ENCODE assay signal across 1 cellular context in the genomic region with DNA sequence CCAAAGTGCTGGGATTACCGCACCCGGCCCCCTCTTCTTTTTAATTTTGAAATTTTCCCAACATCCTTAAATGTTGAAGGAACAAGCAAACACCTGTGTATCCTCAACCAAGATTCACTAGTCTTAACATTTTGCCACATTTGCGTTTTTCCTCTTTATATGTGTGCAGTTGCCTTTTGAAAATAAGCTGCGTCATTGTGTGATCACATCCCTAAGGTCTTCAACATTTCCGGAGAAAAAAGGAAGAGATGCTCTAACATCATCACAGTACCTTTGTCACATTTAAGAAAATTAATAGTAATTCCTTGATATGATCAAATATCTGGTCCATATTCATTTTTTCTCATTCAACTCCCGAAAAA.
TF ChIP-seq lines count a peak whose summit lies in the region.

No MANE protein-coding gene starts in this region.

TF ChIP-seq in K562, 482 proteins besides CTCF, POLR2A, EP300 and RAD21:
- TF ChIP-seq ETV1 (tag; conservative IDR thresholded peaks at IDR 0.05; ENCODE audit: low read depth) (peak; percentile 40; the same call in 1 of the 2 replicates), ARID1B (IDR thresholded peaks at IDR 0.05) (0 out of 2 replicates have a peak, but pooled peaks have one; percentile 28), ATF1 (CRISPR knock-in tag; IDR thresholded peaks at IDR 0.05) (no peak), ATF1 (tag; IDR thresholded peaks at IDR 0.05) (0 out of 2 replicates have a peak, but pooled peaks have one; percentile 31), C11orf30 (IDR thresholded peaks at IDR 0.05; ENCODE audit: low read depth) (peak; percentile 96), AFF1 (IDR thresholded peaks at IDR 0.05; ENCODE audit: low read depth in 1 of 2, partially characterized antibody in 2 of 2) (peak in 1 of 2 experiments; percentile 22), ZNF197 (CRISPR knock-in tag; IDR thresholded peaks at IDR 0.05; ENCODE audit: low read depth) (0 out of 2 replicates have a peak, but pooled peaks have one; percentile 6), GTF2E2 (tag; IDR thresholded peaks at IDR 0.05) (0 out of 2 replicates have a peak, but pooled peaks have one; percentile 51), HLTF (IDR thresholded peaks at IDR 0.05) (no peak), NUFIP1 (IDR thresholded peaks at IDR 0.05; ENCODE audit: partially characterized antibody) (peak; percentile 10), ZBTB33 (CRISPR knock-in tag; IDR thresholded peaks at IDR 0.05) (no peak), NCOA6 (IDR thresholded peaks at IDR 0.05) (no peak), EP400 (IDR thresholded peaks at IDR 0.05) (peak; percentile 38; the same call in 1 of the 2 replicates), ZNF766 (CRISPR knock-in tag; conservative IDR thresholded peaks at IDR 0.05) (0 out of 2 replicates have a peak, but pooled peaks have one; percentile 10), JUND (IDR thresholded peaks at IDR 0.05; ENCODE audit: borderline replicate concordance, low read depth, low read length) (peak; percentile 31; the same call in 1 of the 2 replicates), JUND (tag; IDR thresholded peaks at IDR 0.05; ENCODE audit: borderline replicate concordance, low read depth, low read length) (peak; percentile 40; the same call in 1 of the 3 replicates), NFE2L1 (tag; IDR thresholded peaks at IDR 0.05; ENCODE audit: borderline replicate concordance, low read depth) (peak; percentile 90), GABPA (tag; conservative IDR thresholded peaks at IDR 0.05; ENCODE audit: low read depth) (peak; percentile 49; the same call in 1 of the 2 replicates), KLF10 (CRISPR knock-in tag; IDR thresholded peaks at IDR 0.05) (no peak), ZNF592 (IDR thresholded peaks at IDR 0.05) (peak; percentile 91), ZNF316 (IDR thresholded peaks at IDR 0.05) (peak; percentile 98), NFE2 (IDR thresholded peaks at IDR 0.05; ENCODE audit: low read depth) (peak; percentile 92), ETV5 (CRISPR knock-in tag; IDR thresholded peaks at IDR 0.05; ENCODE audit: low read depth) (no peak), FOXM1 (IDR thresholded peaks at IDR 0.05; ENCODE audit: low read depth) (0 out of 2 replicates have a peak, but pooled peaks have one; percentile 42), FOXM1 (CRISPR knock-in tag; IDR thresholded peaks at IDR 0.05; ENCODE audit: low read depth) (no peak), MAFG (tag; conservative IDR thresholded peaks at IDR 0.05) (peak; percentile 95), NCOR1 (IDR thresholded peaks at IDR 0.05) (no peak), MAFF (IDR thresholded peaks at IDR 0.05; ENCODE audit: low read length) (peak; percentile 90), CC2D1A (IDR thresholded peaks at IDR 0.05) (no peak), ZNF589 (CRISPR knock-in tag; IDR thresholded peaks at IDR 0.05; ENCODE audit: low read depth) (peak; percentile 37; the same call in 1 of the 2 replicates), MAZ (CRISPR knock-in tag; conservative IDR thresholded peaks at IDR 0.05 in 1 of 2, IDR thresholded peaks at IDR 0.05 in 1 of 2) (no peak), MAFK (IDR thresholded peaks at IDR 0.05; ENCODE audit: low read length) (peak; percentile 85), TEAD4 (IDR thresholded peaks at IDR 0.05; ENCODE audit: low read length) (no peak), TEAD4 (CRISPR knock-in tag; IDR thresholded peaks at IDR 0.05; ENCODE audit: borderline replicate concordance) (no peak)
- TF ChIP-seq, protein P1, sequence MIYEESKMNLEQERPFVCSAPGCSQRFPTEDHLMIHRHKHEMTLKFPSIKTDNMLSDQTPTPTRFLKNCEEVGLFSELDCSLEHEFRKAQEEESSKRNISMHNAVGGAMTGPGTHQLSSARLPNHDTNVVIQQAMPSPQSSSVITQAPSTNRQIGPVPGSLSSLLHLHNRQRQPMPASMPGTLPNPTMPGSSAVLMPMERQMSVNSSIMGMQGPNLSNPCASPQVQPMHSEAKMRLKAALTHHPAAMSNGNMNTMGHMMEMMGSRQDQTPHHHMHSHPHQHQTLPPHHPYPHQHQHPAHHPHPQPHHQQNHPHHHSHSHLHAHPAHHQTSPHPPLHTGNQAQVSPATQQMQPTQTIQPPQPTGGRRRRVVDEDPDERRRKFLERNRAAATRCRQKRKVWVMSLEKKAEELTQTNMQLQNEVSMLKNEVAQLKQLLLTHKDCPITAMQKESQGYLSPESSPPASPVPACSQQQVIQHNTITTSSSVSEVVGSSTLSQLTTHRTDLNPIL (CRISPR knock-in tag; IDR thresholded peaks at IDR 0.05), result no peak
- TF ChIP-seq, protein P2, sequence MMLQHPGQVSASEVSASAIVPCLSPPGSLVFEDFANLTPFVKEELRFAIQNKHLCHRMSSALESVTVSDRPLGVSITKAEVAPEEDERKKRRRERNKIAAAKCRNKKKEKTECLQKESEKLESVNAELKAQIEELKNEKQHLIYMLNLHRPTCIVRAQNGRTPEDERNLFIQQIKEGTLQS (IDR thresholded peaks at IDR 0.05), result peak; percentile 56; the same call in 1 of the 2 replicates
- TF ChIP-seq, protein P2 (CRISPR knock-in tag; conservative IDR thresholded peaks at IDR 0.05), result no peak
- TF ChIP-seq, protein P3, sequence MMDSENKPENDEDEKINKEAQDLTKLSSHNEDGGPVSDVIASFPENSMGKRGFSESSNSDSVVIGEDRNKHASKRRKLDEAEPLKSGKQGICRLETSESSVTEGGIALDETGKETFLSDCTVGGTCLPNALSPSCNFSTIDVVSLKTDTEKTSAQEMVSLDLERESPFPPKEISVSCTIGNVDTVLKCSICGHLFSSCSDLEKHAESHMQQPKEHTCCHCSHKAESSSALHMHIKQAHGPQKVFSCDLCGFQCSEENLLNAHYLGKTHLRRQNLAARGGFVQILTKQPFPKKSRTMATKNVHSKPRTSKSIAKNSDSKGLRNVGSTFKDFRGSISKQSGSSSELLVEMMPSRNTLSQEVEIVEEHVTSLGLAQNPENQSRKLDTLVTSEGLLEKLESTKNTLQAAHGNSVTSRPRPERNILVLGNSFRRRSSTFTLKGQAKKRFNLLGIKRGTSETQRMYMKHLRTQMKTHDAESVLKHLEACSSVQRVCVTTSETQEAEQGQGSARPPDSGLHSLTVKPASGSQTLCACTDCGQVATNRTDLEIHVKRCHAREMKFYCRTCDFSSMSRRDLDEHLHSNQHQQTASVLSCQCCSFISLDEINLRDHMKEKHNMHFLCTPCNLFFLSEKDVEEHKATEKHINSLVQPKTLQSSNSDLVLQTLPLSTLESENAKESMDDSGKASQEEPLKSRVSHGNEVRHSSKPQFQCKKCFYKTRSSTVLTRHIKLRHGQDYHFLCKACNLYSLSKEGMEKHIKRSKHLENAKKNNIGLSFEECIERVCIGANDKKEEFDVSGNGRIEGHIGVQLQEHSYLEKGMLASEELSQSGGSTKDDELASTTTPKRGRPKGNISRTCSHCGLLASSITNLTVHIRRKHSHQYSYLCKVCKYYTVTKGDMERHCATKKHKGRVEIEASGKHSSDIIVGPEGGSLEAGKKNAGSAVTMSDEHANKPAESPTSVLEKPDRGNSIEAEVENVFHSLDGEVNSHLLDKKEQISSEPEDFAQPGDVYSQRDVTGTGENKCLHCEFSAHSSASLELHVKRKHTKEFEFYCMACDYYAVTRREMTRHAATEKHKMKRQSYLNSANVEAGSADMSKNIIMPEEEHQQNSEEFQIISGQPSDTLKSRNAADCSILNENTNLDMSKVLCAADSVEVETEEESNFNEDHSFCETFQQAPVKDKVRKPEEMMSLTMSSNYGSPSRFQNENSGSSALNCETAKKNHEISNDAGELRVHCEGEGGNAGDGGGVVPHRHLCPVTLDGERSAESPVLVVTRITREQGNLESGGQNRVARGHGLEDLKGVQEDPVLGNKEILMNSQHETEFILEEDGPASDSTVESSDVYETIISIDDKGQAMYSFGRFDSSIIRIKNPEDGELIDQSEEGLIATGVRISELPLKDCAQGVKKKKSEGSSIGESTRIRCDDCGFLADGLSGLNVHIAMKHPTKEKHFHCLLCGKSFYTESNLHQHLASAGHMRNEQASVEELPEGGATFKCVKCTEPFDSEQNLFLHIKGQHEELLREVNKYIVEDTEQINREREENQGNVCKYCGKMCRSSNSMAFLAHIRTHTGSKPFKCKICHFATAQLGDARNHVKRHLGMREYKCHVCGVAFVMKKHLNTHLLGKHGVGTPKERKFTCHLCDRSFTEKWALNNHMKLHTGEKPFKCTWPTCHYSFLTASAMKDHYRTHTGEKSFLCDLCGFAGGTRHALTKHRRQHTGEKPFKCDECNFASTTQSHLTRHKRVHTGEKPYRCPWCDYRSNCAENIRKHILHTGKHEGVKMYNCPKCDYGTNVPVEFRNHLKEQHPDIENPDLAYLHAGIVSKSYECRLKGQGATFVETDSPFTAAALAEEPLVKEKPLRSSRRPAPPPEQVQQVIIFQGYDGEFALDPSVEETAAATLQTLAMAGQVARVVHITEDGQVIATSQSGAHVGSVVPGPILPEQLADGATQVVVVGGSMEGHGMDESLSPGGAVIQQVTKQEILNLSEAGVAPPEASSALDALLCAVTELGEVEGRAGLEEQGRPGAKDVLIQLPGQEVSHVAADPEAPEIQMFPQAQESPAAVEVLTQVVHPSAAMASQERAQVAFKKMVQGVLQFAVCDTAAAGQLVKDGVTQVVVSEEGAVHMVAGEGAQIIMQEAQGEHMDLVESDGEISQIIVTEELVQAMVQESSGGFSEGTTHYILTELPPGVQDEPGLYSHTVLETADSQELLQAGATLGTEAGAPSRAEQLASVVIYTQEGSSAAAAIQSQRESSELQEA (IDR thresholded peaks at IDR 0.05; ENCODE audit: low read depth), result 0 out of 2 replicates have a peak, but pooled peaks have one; percentile 0
